ENCODE assay signal across 18 cellular contexts in genomic region chr2:69837533-69837932, GRCh38. TPM values are rescaled to one million over a fixed set of nuclear protein-coding genes. Genes with fewer than 3 reads are reported as not detected.
DNase-seq lines count a peak whose midpoint lies in the region; ATAC-seq and TF ChIP-seq lines count a peak whose summit lies in the region.
"Had no signal": no experiment of that assay in that cellular context is flagged by ENCODE, and none has a peak within 500 bp of the region (broad histone marks: within the 10 kb centered on the region; RNA-seq: fewer than 3 reads in every experiment).

No MANE protein-coding gene starts in this region.

- peaks cover 20% of the 10 kb centered on the region for H3K4me1 ChIP-seq in OCI-LY3 (ENCODE audit: low read length)
- no peaks in the 10 kb centered on the region for H3K4me1 ChIP-seq in PC-9 (replicated peaks; ENCODE audit: insufficient read depth)
- H3K4me1 ChIP-seq: A549 had no signal

- H3K4me3 Mint-ChIP-seq in activated T-cell treated with anti-CD3 and anti-CD28 coated beads, Interleukin-2, amount 50 U/mL, for 24 hours: no peak overlapping the region
- H3K4me3 Mint-ChIP-seq: H9 had no signal

- CTCF ChIA-PET in PC-9 (lab: Charles Lee): interaction anchor here (0.7 kb wide), 1 partner anchor 10 kb away, joined by 5 read pairs; no protein-coding TSS in a partner anchor

- POLR2A ChIA-PET in PC-9 (lab: Charles Lee; ENCODE audit: unreplicated experiment): no interaction called here

- H2AFZ ChIP-seq in OCI-LY3 (ENCODE audit: low read depth, low read length) (no peak overlapping the region), PC-9 (no peak overlapping the region)

- no peaks in the 10 kb centered on the region for H3K9me3 Mint-ChIP-seq in activated T-cell treated with anti-CD3 and anti-CD28 coated beads, Interleukin-2, amount 50 U/mL, for 24 hours
- H3K9me3 Mint-ChIP-seq: H9 had no signal

- H3K4me1 Mint-ChIP-seq in activated T-cell treated with anti-CD3 and anti-CD28 coated beads, Interleukin-2, amount 50 U/mL, for 24 hours (ENCODE audit: low read depth): peaks cover 47% of the 10 kb centered on the region

- H3K27me3 ChIP-seq in OCI-LY3 (ENCODE audit: low read depth, low read length): no peaks in the 10 kb centered on the region
- no peaks in the 10 kb centered on the region for H3K27me3 ChIP-seq in PC-9 (ENCODE audit: insufficient read depth, low read depth)
- H3K27me3 ChIP-seq: BLaER1 treated with 17β-estradiol and CSF1 and Interleukin-3, amounts not matched to agents 10 nM and 100 nM had no signal

- H4K20me1 ChIP-seq in OCI-LY3 (ENCODE audit: insufficient read depth, low read length): 0 out of 2 replicates have a peak, but pooled peaks cover 4% of the 10 kb centered on the region
- no peaks in the 10 kb centered on the region for H4K20me1 ChIP-seq in PC-9 (ENCODE audit: insufficient read depth)

- no peaks in the 10 kb centered on the region for H3F3A ChIP-seq in PC-9 (ENCODE audit: insufficient read depth, low read depth)

- intact Hi-C loops in PC-9 (cut with micrococcal nuclease; ENCODE audit: unreplicated experiment): no loop called here

- H3K27me3 Mint-ChIP-seq in activated T-cell treated with anti-CD3 and anti-CD28 coated beads, Interleukin-2, amount 50 U/mL, for 24 hours: no peaks in the 10 kb centered on the region

- peak overlapping the region; percentile 48 for H3K4me2 ChIP-seq in OCI-LY3 (ENCODE audit: low read length)
- H3K4me2 ChIP-seq in PC-9: no peak overlapping the region
- H3K4me2 ChIP-seq: A549, SK-N-SH had no signal

- no TSS peak for BruUV-seq in PC-9 (replicated peaks; lab: Mats Ljungman, UMichigan)

- TF ChIP-seq CTCF in GM13976 (IDR thresholded peaks at IDR 0.05; ENCODE audit: borderline replicate concordance, control extremely low read depth, extremely low read depth, insufficient read depth, missing control alignments) (no peak), OCI-LY3 (IDR thresholded peaks at IDR 0.05; ENCODE audit: low read depth, low read length) (no peak), PC-9 (conservative IDR thresholded peaks at IDR 0.05) (no peak)

- in situ Hi-C loops in GM13976 (cut with MboI; ENCODE audit: low sequenced_read_pairs, unreplicated experiment): no loop called here

- H3K9me3 ChIP-seq in OCI-LY3 (ENCODE audit: insufficient read depth, low read length): no peaks in the 10 kb centered on the region
- H3K9me3 ChIP-seq in PC-9 (ENCODE audit: insufficient read depth, low read depth): no peaks in the 10 kb centered on the region
- H3K9me3 ChIP-seq: A549; BLaER1 treated with 17β-estradiol and CSF1 and Interleukin-3, amounts not matched to agents 10 nM and 100 nM; SK-N-SH had no signal

- H3K36me3 Mint-ChIP-seq in activated T-cell treated with anti-CD3 and anti-CD28 coated beads, Interleukin-2, amount 50 U/mL, for 24 hours (ENCODE audit: low read depth): peaks cover 73% of the 10 kb centered on the region

- H3K27ac ChIP-seq in OCI-LY3 (ENCODE audit: low read length): no peak overlapping the region
- H3K27ac ChIP-seq in PC-9: no peak overlapping the region
- H3K27ac ChIP-seq: A549; BLaER1 treated with 17β-estradiol and CSF1 and Interleukin-3, amounts not matched to agents 10 nM and 100 nM had no signal

- H3K36me3 ChIP-seq in OCI-LY3 (replicated peaks; ENCODE audit: low read depth, low read length): peaks cover 9% of the 10 kb centered on the region
- H3K36me3 ChIP-seq in PC-9 (ENCODE audit: low read depth): peaks cover 22% of the 10 kb centered on the region

- H3K4me3 ChIP-seq in OCI-LY3 (ENCODE audit: low read length) (peak overlapping the region; percentile 17; the same call in 1 of the 2 replicates), PC-9 (no peak overlapping the region)
- H3K4me3 ChIP-seq: A549; BLaER1 treated with 17β-estradiol and CSF1 and Interleukin-3, amounts not matched to agents 10 nM and 100 nM had no signal

- no peaks in the 10 kb centered on the region for H3K9me2 ChIP-seq in PC-9 (ENCODE audit: insufficient read depth)
- H3K9me2 ChIP-seq: SK-N-SH had no signal

- H3K79me2 ChIP-seq in OCI-LY3 (ENCODE audit: low read length) (peaks cover 45% of the 10 kb centered on the region), PC-9 (ENCODE audit: low read depth) (peaks cover 19% of the 10 kb centered on the region)

- no peak overlapping the region for H3K9ac ChIP-seq in OCI-LY3 (ENCODE audit: low read length)
- H3K9ac ChIP-seq: BLaER1 treated with 17β-estradiol and CSF1 and Interleukin-3, amounts not matched to agents 10 nM and 100 nM; SK-N-SH had no signal

- peak overlapping the region; percentile 81 for H3K27ac Mint-ChIP-seq in activated T-cell treated with anti-CD3 and anti-CD28 coated beads, Interleukin-2, amount 50 U/mL, for 24 hours
- H3K27ac Mint-ChIP-seq: H9 had no signal

- no peak for ATAC-seq in GM21825 (IDR thresholded peaks at IDR 0.05; ENCODE audit: unreplicated experiment)
- ATAC-seq: A549 had no signal

- no peak for DNase-seq in activated T-cell treated with anti-CD3 and anti-CD28 coated beads, Interleukin-2, amount 50 U/mL, for 24 hours
- no peak for DNase-seq in activated T-cell treated with anti-CD3 and anti-CD28 coated beads, Interleukin-2, amount 50 U/mL, for 48 hours
- DNase-seq in GM13976 (ENCODE audit: low spot score) (peak; percentile 36), NCI-H2227 (lab: John Stamatoyannopoulos, UW; ENCODE audit: unreplicated experiment) (no peak), NCI-H146 treated with DMSO at 0.1 percent for 48 hours (lab: John Stamatoyannopoulos, UW; ENCODE audit: unreplicated experiment) (no peak), PC-9 (no peak)
- DNase-seq: DMS 273 treated with DMSO at 0.1 percent for 48 hours, H9, NCI-H1436 treated with DMSO at 0.1 percent for 48 hours, NCI-H2081 treated with DMSO at 0.1 percent for 48 hours, NCI-H2227 treated with DMSO at 0.1 percent for 48 hours, NCI-H524, SHP77 had no signal

RNA-seq across cellular contexts. Expression of gene GMCL1, which starts 8.1 kb away (rescaled TPM):
- total RNA-seq in PC-9 (2021): 15.1 and 17.4 TPM in 2 replicates

RNA-seq across cellular contexts. Expression of gene SNRNP27, which starts 56.2 kb away (rescaled TPM):
- 29.9 and 38.1 TPM in 2 replicates for total RNA-seq in PC-9 (2021)
